Comparison of ENCODE assay signal across 10 cellular contexts in the genomic region with DNA sequence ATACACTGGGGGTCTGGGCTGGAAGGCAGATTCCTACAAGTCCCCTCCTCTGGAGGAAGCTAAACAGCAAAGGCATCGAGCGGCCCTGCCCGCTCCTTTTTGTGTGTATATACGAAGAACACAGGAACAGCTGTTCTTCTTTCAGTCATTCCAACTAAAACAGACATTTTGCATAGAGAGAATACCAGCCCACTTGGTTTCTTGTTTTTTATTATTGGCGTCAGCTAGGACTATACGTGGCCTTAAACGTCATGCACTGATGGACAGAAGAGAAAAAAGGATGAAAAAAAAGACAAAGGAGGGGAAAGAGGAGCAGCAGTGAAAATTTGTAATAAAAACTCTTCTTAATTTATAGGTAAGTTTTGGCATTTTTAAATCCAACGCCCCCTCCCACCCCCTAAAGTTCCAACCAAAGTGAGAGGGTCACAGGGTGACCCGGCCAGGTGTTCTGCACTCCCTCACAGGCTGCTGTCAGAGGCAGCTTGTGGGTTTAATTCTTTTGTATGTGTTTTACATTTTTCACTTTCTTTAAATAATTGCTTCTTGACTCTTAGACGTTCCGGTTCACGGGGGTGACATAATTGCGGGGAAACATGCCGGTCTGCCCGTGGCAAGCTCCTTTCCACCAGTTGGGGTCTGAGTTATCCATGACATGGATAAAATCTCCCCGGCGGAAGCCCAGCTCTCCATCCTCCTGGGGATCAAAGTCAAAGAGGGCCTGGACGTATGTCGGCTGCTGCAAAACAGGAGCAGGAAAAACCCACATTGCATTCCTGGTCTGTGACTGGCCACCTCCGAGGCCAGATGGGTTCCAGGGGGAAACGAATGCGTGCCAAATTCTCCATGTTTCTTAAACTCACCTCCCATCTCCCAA. TPM values are rescaled to one million over a fixed set of nuclear protein-coding genes. Genes with fewer than 3 reads are reported as not detected.
A peak's percentile ranks its signal among the peaks of the same experiment; 100 is the strongest.
DNase-seq lines count a peak whose midpoint lies in the region; ATAC-seq and TF ChIP-seq lines count a peak whose summit lies in the region.
"Had no signal": no experiment of that assay in that cellular context is flagged by ENCODE, and none has a peak within 500 bp of the region (broad histone marks: within the 10 kb centered on the region; RNA-seq: fewer than 3 reads in every experiment).

No MANE protein-coding gene starts in this region.

- H3K4me3 Mint-ChIP-seq in activated T-helper 17 cell treated with anti-CD3 and anti-CD28 coated beads, Interleukin-2, amount 50 U/mL, for 72 hours: no peak overlapping the region
- no peak overlapping the region for H3K4me3 Mint-ChIP-seq in mesothelial cell of epicardium

- WGBS in ovary, 3 donors: 63 to 79% (median 74%) methylated on average over 22 of the region's 22 CpGs

- POLR2A ChIA-PET in AG04450 (lab: Yijun Ruan, JAX): interaction anchor here (0.5 kb wide), 1 partner anchor 18 kb away, joined by 4 read pairs; no protein-coding TSS in a partner anchor

- H3K4me1 ChIP-seq in ascending aorta (peaks cover 0 to 2% of the 10 kb centered on the region in 2 donors), ovary (ENCODE audit: insufficient read depth) (peaks cover 2% of the 10 kb centered on the region)

- CTCF ChIA-PET in AG04450 (lab: Charles Lee): interaction anchor here (0.6 to 4.0 kb wide), 4 partner anchors 10 to 95 kb away, joined by 3 to 64 read pairs (median 4); partner anchors contain the start of gene MIF4GD

- peak overlapping the region; percentile 11 for H3K27ac ChIP-seq in AG04450 (ENCODE audit: low read depth, low read length)
- no peak overlapping the region for H3K27ac ChIP-seq in ascending aorta
- no peak overlapping the region for H3K27ac ChIP-seq in ovary

- no peak for TF ChIP-seq POLR2A in ovary (IDR thresholded peaks at IDR 0.05)

- H3K9me3 ChIP-seq in AG04450 (ENCODE audit: control insufficient read depth, insufficient read depth, low read length) (no peaks in the 10 kb centered on the region), ascending aorta (no peaks in the 10 kb centered on the region), ovary (no peaks in the 10 kb centered on the region)

- intact Hi-C loops in ascending aorta (cut with DNase I) (no loop called here), ovary (cut with DNase I) (loop anchor here in 2 of 4 donors (5.0 to 10.0 kb wide), 2 partner anchors 92 to 195 kb away; partner anchors contain the start of genes CASKIN2 (in 1 of the 2) and TSEN54 (in 1 of the 2))

- ATAC-seq in GM18909 (IDR thresholded peaks at IDR 0.05; ENCODE audit: poor library complexity, unreplicated experiment) (peak; percentile 58), HG02885 (IDR thresholded peaks at IDR 0.05; ENCODE audit: poor library complexity, unreplicated experiment) (peak; percentile 60)
- no peak for ATAC-seq in activated T-helper 17 cell treated with anti-CD3 and anti-CD28 coated beads, Interleukin-2, amount 50 U/mL, for 72 hours (replicated peaks)

- peaks cover 3% of the 10 kb centered on the region for H3K4me1 Mint-ChIP-seq in activated T-helper 17 cell treated with anti-CD3 and anti-CD28 coated beads, Interleukin-2, amount 50 U/mL, for 72 hours
- no peaks in the 10 kb centered on the region for H3K4me1 Mint-ChIP-seq in mesothelial cell of epicardium

- H3K36me3 ChIP-seq in ascending aorta (peaks cover 33 to 35% of the 10 kb centered on the region in 2 donors), ovary (no peaks in the 10 kb centered on the region)

- H3K27me3 Mint-ChIP-seq in activated T-helper 17 cell treated with anti-CD3 and anti-CD28 coated beads, Interleukin-2, amount 50 U/mL, for 72 hours: no peaks in the 10 kb centered on the region
- no peaks in the 10 kb centered on the region for H3K27me3 Mint-ChIP-seq in mesothelial cell of epicardium (ENCODE audit: low read depth)

- peak; percentile 16 for DNase-seq in AG04450 (ENCODE audit: low read depth, low spot score)
- no peak for DNase-seq in ascending aorta (ENCODE audit: low spot score in 2 of 2)
- DNase-seq in ovary: no peak
- DNase-seq in mesothelial cell of epicardium (ENCODE audit: low spot score in 2 of 2, unreplicated experiment in 2 of 2): no peak
- DNase-seq in activated naive CD4-positive, alpha-beta T cell treated with Interleukin-2 at 50 U/mL for 16 hours: no peak
- DNase-seq: activated CD8-positive, alpha-beta memory T cell treated with anti-CD3 and anti-CD28 coated beads for 24 hours; NCI-H526 had no signal

- H3K4me3 ChIP-seq in AG04450 (ENCODE audit: low read depth, low read length): no peak overlapping the region
- H3K4me3 ChIP-seq in ascending aorta: no peak overlapping the region
- no peak overlapping the region for H3K4me3 ChIP-seq in ovary

- H3K27me3 ChIP-seq in AG04450 (ENCODE audit: control insufficient read depth, insufficient read depth, low read length) (no peaks in the 10 kb centered on the region), ascending aorta (no peaks in the 10 kb centered on the region), ovary (no peaks in the 10 kb centered on the region)

- TF ChIP-seq CTCF in AG04450 (IDR thresholded peaks at IDR 0.05; ENCODE audit: low read depth, low read length) (no peak), ascending aorta (IDR thresholded peaks at IDR 0.05) (no peak), ovary (IDR thresholded peaks at IDR 0.05) (no peak), mesothelial cell of epicardium (IDR thresholded peaks at IDR 0.05; ENCODE audit: unreplicated experiment) (no peak)

- H3K36me3 Mint-ChIP-seq in activated T-helper 17 cell treated with anti-CD3 and anti-CD28 coated beads, Interleukin-2, amount 50 U/mL, for 72 hours (ENCODE audit: low read depth): peaks cover 77% of the 10 kb centered on the region
- peaks cover 18% of the 10 kb centered on the region for H3K36me3 Mint-ChIP-seq in mesothelial cell of epicardium

- peak overlapping the region; percentile 41 for H3K27ac Mint-ChIP-seq in activated T-helper 17 cell treated with anti-CD3 and anti-CD28 coated beads, Interleukin-2, amount 50 U/mL, for 72 hours
- H3K27ac Mint-ChIP-seq in mesothelial cell of epicardium: no peak overlapping the region

- H3K9me3 Mint-ChIP-seq in activated T-helper 17 cell treated with anti-CD3 and anti-CD28 coated beads, Interleukin-2, amount 50 U/mL, for 72 hours: no peaks in the 10 kb centered on the region
- H3K9me3 Mint-ChIP-seq in mesothelial cell of epicardium: no peaks in the 10 kb centered on the region

- TF ChIP-seq EP300 in ovary (IDR thresholded peaks at IDR 0.05): no peak

RNA-seq across cellular contexts. Expression of gene SLC25A19, which starts 30.8 kb away (rescaled TPM):
- polyA plus RNA-seq in AG04450 (2011; rRNA removed) (3.5 and 4.4 TPM in 2 replicates), ovary (1 to 10 TPM; 4.1 to 7.4 TPM)
- 3.6 and 4.7 TPM in 2 replicates for polyA minus RNA-seq in AG04450 (2011; rRNA and poly(A)+ RNA removed)
- 100 to 1,000 TPM in 1 of 2 donors, 10 to 100 TPM in 1; 97.4 to 113 TPM for total RNA-seq in activated T-helper 17 cell treated with anti-CD3 and anti-CD28 coated beads, Interleukin-2, amount 50 U/mL, for 72 hours
- total RNA-seq in ascending aorta (1.3 TPM), ovary (10 to 100 TPM in 2 of 7 donors, 1 to 10 TPM in 5; 6.0 to 12.1 (median 7.9) TPM), mesothelial cell of epicardium (9.8 to 10.4 TPM (median 10.3 TPM) in 3 replicates)

RNA-seq across cellular contexts. Expression of gene MIF4GD, which starts 49.0 kb away (rescaled TPM):
- polyA plus RNA-seq in AG04450 (2011; rRNA removed): 6.0 and 6.9 TPM in 2 replicates
- polyA minus RNA-seq in AG04450 (2011; rRNA and poly(A)+ RNA removed): 4.3 and 4.7 TPM in 2 replicates
- 10 to 100 TPM; 23.6 to 31.6 TPM for total RNA-seq in activated T-helper 17 cell treated with anti-CD3 and anti-CD28 coated beads, Interleukin-2, amount 50 U/mL, for 72 hours
- 32.4 TPM for total RNA-seq in ascending aorta
- 10 to 100 TPM; 11.8 to 20.3 (median 13.9) TPM for total RNA-seq in ovary
- 10 to 100 TPM; 15.7 to 17.8 TPM for polyA plus RNA-seq in ovary
- 10.6 to 11.5 TPM (median 11.2 TPM) in 3 replicates for total RNA-seq in mesothelial cell of epicardium

RNA-seq across cellular contexts. Expression of gene MRPS7, which starts 58.4 kb away (rescaled TPM):
- polyA plus RNA-seq in AG04450 (2011; rRNA removed) (53.8 and 62.6 TPM in 2 replicates), ovary (10 to 100 TPM; 34.1 to 46.4 TPM)
- polyA minus RNA-seq in AG04450 (2011; rRNA and poly(A)+ RNA removed): 28.8 and 29.8 TPM in 2 replicates
- total RNA-seq in activated T-helper 17 cell treated with anti-CD3 and anti-CD28 coated beads, Interleukin-2, amount 50 U/mL, for 72 hours: 10 to 100 TPM; 53.6 to 83.2 TPM
- total RNA-seq in ascending aorta (24.1 TPM), ovary (10 to 100 TPM; 19.6 to 44.8 (median 34.3) TPM), mesothelial cell of epicardium (44.2 to 49.2 TPM (median 45.3 TPM) in 3 replicates)

RNA-seq across cellular contexts. Expression of gene GGA3, which starts 58.6 kb away (rescaled TPM):
- 25.0 and 25.8 TPM in 2 replicates for polyA plus RNA-seq in AG04450 (2011; rRNA removed)
- polyA minus RNA-seq in AG04450 (2011; rRNA and poly(A)+ RNA removed): 39.5 and 50.0 TPM in 2 replicates
- total RNA-seq in activated T-helper 17 cell treated with anti-CD3 and anti-CD28 coated beads, Interleukin-2, amount 50 U/mL, for 72 hours: 10 to 100 TPM; 63.2 to 71.9 TPM
- 84.6 TPM for total RNA-seq in ascending aorta
- 10 to 100 TPM; 23.1 to 48.9 (median 38.3) TPM for total RNA-seq in ovary
- polyA plus RNA-seq in ovary: 10 to 100 TPM; 18.2 to 39.6 TPM
- 54.6 to 61.2 TPM (median 58.3 TPM) in 3 replicates for total RNA-seq in mesothelial cell of epicardium
